In the genomic region with DNA sequence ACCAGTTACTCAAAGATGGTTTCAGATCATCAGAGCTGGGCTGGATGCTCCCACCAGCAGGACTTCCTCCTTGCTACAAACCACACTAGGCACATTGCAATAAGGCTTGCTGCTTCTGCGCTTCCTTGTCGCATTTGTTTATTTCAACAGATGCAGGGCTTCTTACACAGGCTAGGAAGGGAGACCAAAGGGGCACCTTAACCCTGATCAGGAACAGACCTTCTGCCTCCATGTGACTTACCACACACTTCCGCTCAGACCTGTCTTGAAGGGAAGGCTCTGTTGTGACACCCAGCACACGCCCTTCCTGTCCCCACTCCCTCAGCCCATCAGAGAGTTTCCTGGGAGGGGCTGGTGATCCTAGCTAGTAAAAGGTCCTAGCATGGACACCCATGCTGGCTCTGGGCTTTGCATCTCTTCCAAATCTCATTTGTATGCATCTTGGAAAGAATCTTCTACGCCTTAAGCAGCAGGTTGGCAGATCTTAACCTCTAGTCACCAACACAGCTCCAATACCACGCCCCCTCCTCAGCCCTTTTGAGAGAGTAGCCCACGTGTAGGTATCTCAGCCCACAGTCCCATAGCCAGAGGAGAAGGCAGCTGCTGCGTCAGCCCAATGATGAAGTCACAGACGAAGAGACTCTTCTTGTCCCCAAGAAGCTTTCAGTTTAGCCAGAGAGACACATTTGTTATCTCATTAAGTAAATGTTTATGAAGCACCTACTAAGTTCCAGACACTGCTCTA, we compare ENCODE assay signal across 9 cellular contexts. TPM values are rescaled to one million over a fixed set of nuclear protein-coding genes. Genes with fewer than 3 reads are reported as not detected.
DNase-seq lines count a peak whose midpoint lies in the region; ATAC-seq and TF ChIP-seq lines count a peak whose summit lies in the region.
"Had no signal": no experiment of that assay in that cellular context is flagged by ENCODE, and none has a peak within 500 bp of the region (broad histone marks: within the 10 kb centered on the region; RNA-seq: fewer than 3 reads in every experiment).

No MANE protein-coding gene starts in this region.

- no peaks in the 10 kb centered on the region for H3K27me3 Mint-ChIP-seq in activated CD8-positive, alpha-beta T cell treated with anti-CD3 and anti-CD28 coated beads for 36 hours
- no peaks in the 10 kb centered on the region for H3K27me3 Mint-ChIP-seq in type B pancreatic cell

- peak overlapping the region in 1 of 2 donors; percentile 14 for H3K27ac ChIP-seq in ascending aorta
- H3K27ac ChIP-seq: 22Rv1 had no signal

- TF ChIP-seq CTCF in activated CD8-positive, alpha-beta T cell treated with anti-CD3 and anti-CD28 coated beads for 36 hours (IDR thresholded peaks at IDR 0.05), result no peak
- TF ChIP-seq CTCF in type B pancreatic cell (conservative IDR thresholded peaks at IDR 0.05) (no peak), ascending aorta (IDR thresholded peaks at IDR 0.05) (no peak)

- DNase-seq in activated CD8-positive, alpha-beta memory T cell treated with anti-CD3 and anti-CD28 coated beads for 24 hours, result peak; percentile 74
- no peak for DNase-seq in activated CD8-positive, alpha-beta memory T cell treated with anti-CD3 and anti-CD28 coated beads, Interleukin-2, amount 50 U/mL, for 48 hours
- DNase-seq in activated CD8-positive, alpha-beta T cell treated with anti-CD3 and anti-CD28 coated beads for 36 hours, result peak; percentile 67
- DNase-seq in left colon, result no peak
- DNase-seq in type B pancreatic cell (ENCODE audit: extremely low spot score, unreplicated experiment), result no peak
- no peak for DNase-seq in ascending aorta (ENCODE audit: low spot score in 2 of 2)

- peaks cover 14% of the 10 kb centered on the region for H3K9me3 Mint-ChIP-seq in activated CD8-positive, alpha-beta T cell treated with anti-CD3 and anti-CD28 coated beads for 36 hours
- H3K9me3 Mint-ChIP-seq in type B pancreatic cell, result no peaks in the 10 kb centered on the region

- no peaks in the 10 kb centered on the region for H3K9me3 ChIP-seq in ascending aorta

- CTCF ChIA-PET in activated CD8-positive, alpha-beta T cell treated with anti-CD3 and anti-CD28 coated beads for 36 hours (lab: Charles Lee), result interaction anchor here (2.1 kb wide), 1 partner anchor 53 kb away, joined by 5 read pairs; no protein-coding TSS in a partner anchor

- H3K36me3 Mint-ChIP-seq in activated CD8-positive, alpha-beta T cell treated with anti-CD3 and anti-CD28 coated beads for 36 hours (ENCODE audit: low read depth), result peaks cover 35% of the 10 kb centered on the region
- H3K36me3 Mint-ChIP-seq in type B pancreatic cell, result peaks cover 72% of the 10 kb centered on the region

- H3K4me1 Mint-ChIP-seq in activated CD8-positive, alpha-beta T cell treated with anti-CD3 and anti-CD28 coated beads for 36 hours (ENCODE audit: low read depth), result peaks cover 48% of the 10 kb centered on the region
- H3K4me1 Mint-ChIP-seq in type B pancreatic cell (ENCODE audit: unreplicated experiment), result peaks cover 12% of the 10 kb centered on the region

- H3K4me1 ChIP-seq in ascending aorta, result peaks cover 3 to 7% of the 10 kb centered on the region in 2 donors

- no peak overlapping the region for H3K4me3 ChIP-seq in ascending aorta

- peaks cover 32 to 34% of the 10 kb centered on the region in 2 donors for H3K36me3 ChIP-seq in ascending aorta

- POLR2A ChIA-PET in activated CD8-positive, alpha-beta T cell treated with anti-CD3 and anti-CD28 coated beads for 36 hours (lab: Charles Lee), result interaction anchor here (1.8 kb wide), 1 partner anchor 24 kb away, joined by 5 read pairs; no protein-coding TSS in a partner anchor

- intact Hi-C loops in activated CD8-positive, alpha-beta T cell treated with anti-CD3 and anti-CD28 coated beads for 36 hours (cut with micrococcal nuclease), result no loop called here
- intact Hi-C loops in left colon (cut with DNase I, micrococcal nuclease) (no loop called here), ascending aorta (cut with DNase I) (no loop called here)

- H3K27ac Mint-ChIP-seq in activated CD8-positive, alpha-beta T cell treated with anti-CD3 and anti-CD28 coated beads for 36 hours, result peak overlapping the region; percentile 65
- H3K27ac Mint-ChIP-seq in type B pancreatic cell, result peak overlapping the region; percentile 57

- no peaks in the 10 kb centered on the region for H3K27me3 ChIP-seq in ascending aorta

- peak; percentile 100 for ATAC-seq in activated CD8-positive, alpha-beta T cell treated with anti-CD3 and anti-CD28 coated beads for 36 hours
- peak; percentile 48 for ATAC-seq in left colon
- ATAC-seq in HG02938 (IDR thresholded peaks at IDR 0.05; ENCODE audit: unreplicated experiment), result no peak
- no peak for ATAC-seq in HG03439 (IDR thresholded peaks at IDR 0.05; ENCODE audit: unreplicated experiment)

- peak overlapping the region; percentile 13 for H3K4me3 Mint-ChIP-seq in activated CD8-positive, alpha-beta T cell treated with anti-CD3 and anti-CD28 coated beads for 36 hours
- H3K4me3 Mint-ChIP-seq in type B pancreatic cell, result peak overlapping the region; percentile 50

RNA-seq across cellular contexts. Expression of gene SVIL, which starts 47.1 kb away (rescaled TPM):
- total RNA-seq in activated CD8-positive, alpha-beta T cell treated with anti-CD3 and anti-CD28 coated beads for 36 hours, result 1 to 10 TPM; 7.9 to 8.9 TPM
- total RNA-seq in left colon, result 100 to 1,000 TPM in 1 of 2 donors, 10 to 100 TPM in 1; 66.6 to 154 TPM
- 171 and 195 TPM in 2 replicates for total RNA-seq in type B pancreatic cell (ENCODE audit: low replicate concordance)
- 94.7 TPM for total RNA-seq in ascending aorta

Comparison
In these comparisons a context has a peak if more than half of its experiments do, and no peak if none do; other contexts are left out.
1. DNase-seq: peak in activated CD8-positive, alpha-beta memory T cell treated with anti-CD3 and anti-CD28 coated beads for 24 hours (single experiment) and activated CD8-positive, alpha-beta T cell treated with anti-CD3 and anti-CD28 coated beads for 36 hours (single experiment); none in activated CD8-positive, alpha-beta memory T cell treated with anti-CD3 and anti-CD28 coated beads, Interleukin-2, amount 50 U/mL, for 48 hours (single experiment), left colon (0 of 2), type B pancreatic cell (single experiment) and ascending aorta (0 of 2).
2. ATAC-seq: peak in activated CD8-positive, alpha-beta T cell treated with anti-CD3 and anti-CD28 coated beads for 36 hours (single experiment) and left colon (single experiment); none in HG02938 (single experiment) and HG03439 (single experiment).